Comparison of ENCODE assay signal across 1 cellular context in genomic region chr16:88939814-88940195, GRCh38.
TF ChIP-seq lines count a peak whose summit lies in the region.

No MANE protein-coding gene starts in this region.

TF ChIP-seq in H1, 55 proteins besides CTCF, POLR2A, EP300 and RAD21 (continued from another document):
- TF ChIP-seq PHF8 (conservative IDR thresholded peaks at IDR 0.05; ENCODE audit: low read depth, low read length), result no peak
